Comparison of ENCODE assay signal across 9 cellular contexts in the genomic region with DNA sequence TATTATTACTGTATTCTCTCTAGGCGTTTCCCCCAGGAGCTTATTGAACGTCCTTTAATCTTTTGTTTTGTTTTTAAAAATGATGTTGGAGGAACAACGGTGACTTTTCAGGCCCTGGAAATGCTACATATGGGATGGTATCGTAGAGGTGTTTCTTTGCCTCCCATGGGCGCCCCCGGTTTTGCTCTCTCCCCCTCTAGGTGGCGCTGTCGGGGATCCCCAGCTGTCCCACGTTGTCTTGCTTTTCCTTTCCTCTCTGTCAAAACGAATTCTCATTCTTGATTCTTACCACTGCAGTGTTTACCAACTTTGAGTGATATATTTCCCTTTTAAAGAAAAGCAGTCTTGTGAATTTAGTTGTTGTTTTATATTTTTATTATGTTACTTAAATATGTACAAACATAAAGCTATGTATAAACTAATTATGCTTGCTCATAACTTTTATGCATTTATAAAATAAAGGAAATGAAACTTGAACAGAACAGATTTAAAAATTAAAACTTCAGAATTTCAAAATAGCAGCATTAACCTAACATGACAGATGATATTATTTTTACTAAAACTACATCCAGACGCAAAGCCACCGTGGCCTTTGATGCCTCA.
DNase-seq lines count a peak whose midpoint lies in the region; ATAC-seq and TF ChIP-seq lines count a peak whose summit lies in the region.
"Had no signal": no experiment of that assay in that cellular context is flagged by ENCODE, and none has a peak within 500 bp of the region (broad histone marks: within the 10 kb centered on the region; RNA-seq: fewer than 3 reads in every experiment).

No MANE protein-coding gene starts in this region.

- no peaks in the 10 kb centered on the region for H3K4me1 Mint-ChIP-seq in CD8-positive, alpha-beta T cell (ENCODE audit: low read depth)
- H3K4me1 Mint-ChIP-seq in HFFc6 (ENCODE audit: low read depth): no peaks in the 10 kb centered on the region

- intact Hi-C loops in CD8-positive, alpha-beta T cell (cut with DNase I, micrococcal nuclease): no loop called here
- intact Hi-C loops in right cardiac atrium (cut with DNase I): no loop called here

- ATAC-seq in CD8-positive, alpha-beta T cell: no peak
- ATAC-seq in right cardiac atrium (no peak), GM21825 (IDR thresholded peaks at IDR 0.05; ENCODE audit: unreplicated experiment) (no peak), GM18505 (IDR thresholded peaks at IDR 0.05; ENCODE audit: unreplicated experiment) (no peak)

- no peaks in the 10 kb centered on the region for H3K27me3 ChIP-seq in CD8-positive, alpha-beta T cell (ENCODE audit: insufficient read depth, low read length)
- H3K27me3 ChIP-seq in right cardiac atrium (ENCODE audit: control insufficient read depth, insufficient read depth): no peaks in the 10 kb centered on the region

- H3K4me3 Mint-ChIP-seq in CD8-positive, alpha-beta T cell: no peak overlapping the region
- H3K4me3 Mint-ChIP-seq in HFFc6: no peak overlapping the region

- H3K9me3 ChIP-seq in CD8-positive, alpha-beta T cell (ENCODE audit: low read length): no peaks in the 10 kb centered on the region
- H3K9me3 ChIP-seq in right cardiac atrium (ENCODE audit: control insufficient read depth, low read length): no peaks in the 10 kb centered on the region

- CTCF ChIA-PET in CD8-positive, alpha-beta T cell (lab: Charles Lee): interaction anchor here (1.5 kb wide), 1 partner anchor 20 kb away, joined by 4 read pairs; no protein-coding TSS in a partner anchor

- no peak overlapping the region for H3K27ac ChIP-seq in CD8-positive, alpha-beta T cell (ENCODE audit: low read depth, low read length)
- no peak overlapping the region for H3K27ac ChIP-seq in right cardiac atrium (ENCODE audit: low read length)
- H3K27ac ChIP-seq: epithelial cell of prostate had no signal

- peak; percentile 39 for TF ChIP-seq CTCF in CD8-positive, alpha-beta T cell (IDR thresholded peaks at IDR 0.05)
- TF ChIP-seq CTCF in HFFc6 (IDR thresholded peaks at IDR 0.05): peak; percentile 54; the same call in 1 of the 2 replicates

- no peaks in the 10 kb centered on the region for H3K36me3 ChIP-seq in CD8-positive, alpha-beta T cell (ENCODE audit: insufficient read depth, low read length)

- WGBS in right cardiac atrium: 56% methylated on average over 12 of the region's 12 CpGs

- H3K4me1 ChIP-seq in CD8-positive, alpha-beta T cell (ENCODE audit: insufficient read depth, low read length): no peaks in the 10 kb centered on the region
- no peaks in the 10 kb centered on the region for H3K4me1 ChIP-seq in right cardiac atrium (ENCODE audit: control insufficient read depth, insufficient read depth, low read length)

- H3K27ac Mint-ChIP-seq in CD8-positive, alpha-beta T cell: no peak overlapping the region
- H3K27ac Mint-ChIP-seq in HFFc6: no peak overlapping the region

- peaks cover 2% of the 10 kb centered on the region for H3K9me3 Mint-ChIP-seq in CD8-positive, alpha-beta T cell
- H3K9me3 Mint-ChIP-seq in HFFc6: peaks cover 11% of the 10 kb centered on the region; the same call in 1 of the 2 replicates

- H3K36me3 Mint-ChIP-seq in CD8-positive, alpha-beta T cell: no peaks in the 10 kb centered on the region
- no peaks in the 10 kb centered on the region for H3K36me3 Mint-ChIP-seq in HFFc6 (ENCODE audit: low read depth)

- H3K27me3 Mint-ChIP-seq in CD8-positive, alpha-beta T cell (ENCODE audit: low read depth): peaks cover 8% of the 10 kb centered on the region
- no peaks in the 10 kb centered on the region; the same call in 1 of the 2 replicates for H3K27me3 Mint-ChIP-seq in HFFc6 (ENCODE audit: insufficient read depth)

- no peak for TF ChIP-seq POLR2A in GM18505 (IDR thresholded peaks at IDR 0.05; ENCODE audit: borderline replicate concordance, extremely low read depth, insufficient read depth, insufficient read length)

- H3K4me3 ChIP-seq in CD8-positive, alpha-beta T cell (ENCODE audit: low read depth, low read length): no peak overlapping the region
- H3K4me3 ChIP-seq in right cardiac atrium (ENCODE audit: low read length): no peak overlapping the region

- POLR2A ChIA-PET in CD8-positive, alpha-beta T cell (lab: Charles Lee): interaction anchor here (0.6 kb wide), 1 partner anchor 38 kb away, joined by 3 read pairs; no protein-coding TSS in a partner anchor

- peak in 4 of 7 experiments; percentile 8 to 32 (median 18) for DNase-seq in CD8-positive, alpha-beta T cell
- DNase-seq in HFFc6: no peak
- peak; percentile 67 for DNase-seq in activated CD4-positive, alpha-beta T cell treated with anti-CD3 and anti-CD28 coated beads for 48 hours
- peak in 2 of 3 donors; percentile 44 to 65 for DNase-seq in right cardiac atrium
- DNase-seq in stimulated activated CD8-positive, alpha-beta memory T cell treated with anti-CD3 and anti-CD28 coated beads, Interleukin-4, amount 100 ng/mL, for 48 hours: peak; percentile 78
- no peak for DNase-seq in HPDE6-E6E7 (ENCODE audit: extremely low spot score)

Comparison
In these comparisons a context has a peak if more than half of its experiments do, and no peak if none do; other contexts are left out.
1. DNase-seq: peak in CD8-positive, alpha-beta T cell (4 of 7), activated CD4-positive, alpha-beta T cell treated with anti-CD3 and anti-CD28 coated beads for 48 hours (single experiment), right cardiac atrium (2 of 3) and stimulated activated CD8-positive, alpha-beta memory T cell treated with anti-CD3 and anti-CD28 coated beads, Interleukin-4, amount 100 ng/mL, for 48 hours (single experiment); none in HFFc6 (single experiment) and HPDE6-E6E7 (single experiment).